Comparison of ENCODE assay signal across 9 cellular contexts in genomic region chr3:44974406-44974805, GRCh38. TPM values are rescaled to one million over a fixed set of nuclear protein-coding genes. Genes with fewer than 3 reads are reported as not detected.
DNase-seq lines count a peak whose midpoint lies in the region; ATAC-seq and TF ChIP-seq lines count a peak whose summit lies in the region.
"Had no signal": no experiment of that assay in that cellular context is flagged by ENCODE, and none has a peak within 500 bp of the region (broad histone marks: within the 10 kb centered on the region; RNA-seq: fewer than 3 reads in every experiment).

No MANE protein-coding gene starts in this region.

- no peak overlapping the region for H4K91ac ChIP-seq in IMR-90 (ENCODE audit: insufficient read depth, low read depth, low read length)

- CTCF ChIA-PET in IMR-90 (lab: Yijun Ruan, JAX), result interaction anchor here (0.9 kb wide), 1 partner anchor 10 kb away, joined by 3 read pairs; no protein-coding TSS in a partner anchor
- CTCF ChIA-PET in mammary epithelial cell (lab: Charles Lee; ENCODE audit: low non-redundant PET), result no interaction called here

- no peak overlapping the region for H4K5ac ChIP-seq in IMR-90 (ENCODE audit: low read depth, low read length)

- peak overlapping the region; percentile 17; the same call in 1 of the 2 replicates for H3K23ac ChIP-seq in IMR-90 (ENCODE audit: low read depth, low read length)

- ATAC-seq in IMR-90 (ENCODE audit: low read depth) (no peak), GM19328 (IDR thresholded peaks at IDR 0.05; ENCODE audit: unreplicated experiment) (no peak), HG02870 (IDR thresholded peaks at IDR 0.05; ENCODE audit: unreplicated experiment) (no peak)

- no peak overlapping the region for H2BK120ac ChIP-seq in IMR-90 (ENCODE audit: low read depth, low read length)

- H3K79me2 ChIP-seq in mammary epithelial cell (ENCODE audit: insufficient read depth, low read length), result peaks cover 99% of the 10 kb centered on the region

- 70% methylated on average over 3 of the region's 4 CpGs; no CpG with 5 or more reads in 1 of the 2 experiments for WGBS in IMR-90 (ENCODE audit: extremely low coverage in 2 of 2, insufficient read length in 1 of 2), 2 experiments
- WGBS in mammary epithelial cell (ENCODE audit: low coverage, missing lambda C conversion rate), result 38% methylated on average over 4 of the region's 4 CpGs

- TF ChIP-seq CTCF in AG09309 (IDR thresholded peaks at IDR 0.05; ENCODE audit: control insufficient read depth, insufficient read depth, low read depth, low read length, missing control alignments) (no peak), IMR-90 (conservative IDR thresholded peaks at IDR 0.05; ENCODE audit: low read depth, low read length) (no peak), mammary epithelial cell (conservative IDR thresholded peaks at IDR 0.05 in 1 of 2, IDR thresholded peaks at IDR 0.05 in 1 of 2; ENCODE audit: extremely low read depth in 1 of 2, insufficient read depth in 1 of 2, low read depth in 1 of 2, low read length in 2 of 2) (no peak)

- intact Hi-C loops in IMR-90 (cut with micrococcal nuclease) (no loop called here), mammary epithelial cell (cut with micrococcal nuclease) (no loop called here)

- DNase-seq in AG09309 (ENCODE audit: low read depth) (no peak), IMR-90 (no peak), mammary epithelial cell (no peak), NOMO-1 treated with DMSO at 0.1 percent for 48 hours (lab: John Stamatoyannopoulos, UW; ENCODE audit: unreplicated experiment) (no peak), glomerular visceral epithelial cell (ENCODE audit: extremely low spot score) (no peak)
- DNase-seq: left cardiac atrium had no signal

- H3K27ac ChIP-seq in IMR-90 (ENCODE audit: insufficient read depth, low read length), result no peak overlapping the region
- peak overlapping the region; percentile 85 for H3K27ac ChIP-seq in mammary epithelial cell (ENCODE audit: insufficient read depth, low read depth, low read length)
- peak overlapping the region; percentile 92 to 94 for H3K27ac ChIP-seq in mucosa of rectum (ENCODE audit: low read depth in 2 of 2, low read length in 2 of 2)

- H3K4me3 ChIP-seq in AG09309 (ENCODE audit: control insufficient read depth, low read depth, low read length) (peak overlapping the region; percentile 68), IMR-90 (ENCODE audit: insufficient read depth, low read depth, low read length) (no peak overlapping the region; the same call in 1 of the 2 replicates), mammary epithelial cell (replicated peaks in 1 of 3; ENCODE audit: insufficient read depth in 1 of 3, low read depth in 2 of 3, low read length in 3 of 3) (peak overlapping the region; percentile 64 to 99 (median 97)), mucosa of rectum (ENCODE audit: low read length in 2 of 2) (peak overlapping the region; percentile 95)

- H3K18ac ChIP-seq in IMR-90 (ENCODE audit: low read depth, low read length), result no peak overlapping the region

- H3K9me3 ChIP-seq in IMR-90 (ENCODE audit: control insufficient read depth, insufficient read depth, low read length), result no peaks in the 10 kb centered on the region
- H3K9me3 ChIP-seq in mammary epithelial cell (replicated peaks; ENCODE audit: insufficient read depth, low read length), result no peaks in the 10 kb centered on the region
- H3K9me3 ChIP-seq in mucosa of rectum (ENCODE audit: control insufficient read depth in 2 of 2, low read length in 2 of 2), result no peaks in the 10 kb centered on the region

- peak overlapping the region; percentile 71; the same call in 1 of the 2 replicates for H3K4me2 ChIP-seq in IMR-90 (ENCODE audit: low read depth, low read length)
- peak overlapping the region; percentile 96 for H3K4me2 ChIP-seq in mammary epithelial cell (ENCODE audit: insufficient read depth, low read depth, low read length)

- H2BK20ac ChIP-seq in IMR-90 (ENCODE audit: low read depth, low read length), result no peak overlapping the region

- dilution Hi-C loops in IMR-90 (cut with HindIII; ENCODE audit: low sequenced_read_pairs, unreplicated experiment), result no loop called here
- dilution Hi-C loops in mammary epithelial cell (cut with HindIII; ENCODE audit: low sequenced_read_pairs), result no loop called here

- BruUV-seq in IMR-90 (replicated peaks; lab: Mats Ljungman, UMichigan), result no TSS peak
- no TSS peak for BruUV-seq in mammary epithelial cell (replicated peaks; lab: Mats Ljungman, UMichigan)

- no peak overlapping the region for H4K8ac ChIP-seq in IMR-90 (ENCODE audit: low read depth in 2 of 2, low read length in 2 of 2)

- H3K36me3 ChIP-seq in IMR-90 (ENCODE audit: control insufficient read depth, insufficient read depth, low read length) (no peaks in the 10 kb centered on the region), mammary epithelial cell (ENCODE audit: insufficient read depth, low read length) (peaks cover 6% of the 10 kb centered on the region), mucosa of rectum (ENCODE audit: control insufficient read depth in 2 of 2, insufficient read depth in 2 of 2, low read length in 2 of 2) (no peaks in the 10 kb centered on the region)

- in situ Hi-C loops in IMR-90 (cut with MboI; ENCODE audit: low sequenced_read_pairs), result no loop called here
- in situ Hi-C loops in mammary epithelial cell (cut with MboI; ENCODE audit: low sequenced_read_pairs in 2 of 2), result no loop called here

- H3K27me3 ChIP-seq in IMR-90 (ENCODE audit: control insufficient read depth, insufficient read depth, low read length) (no peaks in the 10 kb centered on the region), mammary epithelial cell (ENCODE audit: insufficient read depth, low read length) (no peaks in the 10 kb centered on the region), mucosa of rectum (ENCODE audit: control insufficient read depth in 2 of 2, insufficient read depth in 2 of 2, low read length in 2 of 2) (no peaks in the 10 kb centered on the region)

- H2AFZ ChIP-seq in IMR-90 (replicated peaks; ENCODE audit: low read length, poor library complexity) (no peak overlapping the region), mammary epithelial cell (ENCODE audit: low read depth, low read length) (no peak overlapping the region)

- no peak overlapping the region for H2AK9ac ChIP-seq in IMR-90 (replicated peaks; ENCODE audit: low read depth, low read length, poor library complexity)

- H4K20me1 ChIP-seq in IMR-90 (ENCODE audit: insufficient read depth, low read length) (peaks cover 15% of the 10 kb centered on the region; the same call in 1 of the 2 replicates), mammary epithelial cell (ENCODE audit: insufficient read depth, low read length) (no peaks in the 10 kb centered on the region)

- H3K4ac ChIP-seq in IMR-90 (ENCODE audit: low read depth, low read length), result no peak overlapping the region

- no peak overlapping the region for H2BK15ac ChIP-seq in IMR-90 (ENCODE audit: low read depth, low read length)

- no peak overlapping the region for H3K56ac ChIP-seq in IMR-90 (ENCODE audit: extremely low read depth, insufficient read depth, low read length)

- no peak for TF ChIP-seq POLR2A in IMR-90 (IDR thresholded peaks at IDR 0.05; ENCODE audit: low read depth, low read length)

- 0 out of 2 replicates have a peak overlapping the region, but pooled peaks have one; percentile 52 for H3K9ac ChIP-seq in IMR-90 (ENCODE audit: low read depth, low read length)
- H3K9ac ChIP-seq in mammary epithelial cell (ENCODE audit: insufficient read depth, low read length), result peak overlapping the region; percentile 88
- H3K9ac ChIP-seq in mucosa of rectum (ENCODE audit: low read depth in 1 of 2, low read length in 2 of 2), result peak overlapping the region; percentile 89 to 96

- H2BK5ac ChIP-seq in IMR-90 (ENCODE audit: low read depth, low read length, poor library complexity, severe bottlenecking), result no peak overlapping the region

- peaks cover 4% of the 10 kb centered on the region for H3K9me1 ChIP-seq in IMR-90 (ENCODE audit: insufficient read depth, low read length)

- peak overlapping the region; percentile 59; the same call in 1 of the 2 replicates for H2AK5ac ChIP-seq in IMR-90 (ENCODE audit: low read depth, low read length)

- POLR2A ChIA-PET in IMR-90 (lab: Charles Lee; ENCODE audit: unreplicated experiment), result no interaction called here

- H3K14ac ChIP-seq in IMR-90 (replicated peaks; ENCODE audit: low read depth, low read length), result no peak overlapping the region; the same call in 1 of the 2 replicates

- peaks cover 49 to 87% of the 10 kb centered on the region in 2 experiments for H3K79me1 ChIP-seq in IMR-90 (ENCODE audit: low read depth in 1 of 2, low read length in 2 of 2)

- no peak for TF ChIP-seq RAD21 in IMR-90 (IDR thresholded peaks at IDR 0.05; ENCODE audit: low read length)

- H3K4me1 ChIP-seq in IMR-90 (ENCODE audit: control insufficient read depth, insufficient read depth, low read length), result peaks cover 7% of the 10 kb centered on the region
- peaks cover 38% of the 10 kb centered on the region for H3K4me1 ChIP-seq in mammary epithelial cell (ENCODE audit: insufficient read depth, low read length)
- peaks cover 34 to 46% of the 10 kb centered on the region in 2 donors for H3K4me1 ChIP-seq in mucosa of rectum (ENCODE audit: control insufficient read depth in 2 of 2, insufficient read depth in 2 of 2, low read length in 2 of 2)

TF ChIP-seq in IMR-90, 13 proteins besides CTCF, POLR2A, EP300 and RAD21:
- TF ChIP-seq CHD1 (IDR thresholded peaks at IDR 0.05; ENCODE audit: low read depth, low read length) (no peak), CEBPB (IDR thresholded peaks at IDR 0.05; ENCODE audit: low read depth, low read length) (no peak)

RNA-seq across cellular contexts. Expression of gene ZDHHC3, which starts 1.6 kb away (rescaled TPM):
- total RNA-seq in IMR-90 (2012; rRNA removed), result 57.2 and 57.7 TPM in 2 replicates
- polyA plus RNA-seq in IMR-90 (2012; rRNA removed), result 58.0 and 59.6 TPM in 2 replicates
- 36.8 and 44.6 TPM in 2 replicates for polyA plus RNA-seq in IMR-90 (2012; cell fraction: cytosol; rRNA removed)
- polyA plus RNA-seq in IMR-90 (2012; cell fraction: nucleus; rRNA removed; ENCODE audit: low replicate concordance), result 30.2 and 63.6 TPM in 2 replicates
- total RNA-seq in mammary epithelial cell, result 100 to 1,000 TPM in 1 of 2 donors, 10 to 100 TPM in 1; 85.7 to 106 TPM
- polyA plus RNA-seq in mammary epithelial cell, result 192 TPM
- polyA minus RNA-seq in mammary epithelial cell, result 314 TPM

RNA-seq across cellular contexts. Expression of gene EXOSC7, which starts 1.6 kb away (rescaled TPM):
- total RNA-seq in IMR-90 (2012; rRNA removed) (62.2 and 96.9 TPM in 2 replicates), mammary epithelial cell (10 to 100 TPM; 34.5 to 59.8 TPM)
- polyA plus RNA-seq in IMR-90 (2012; rRNA removed) (52.8 and 61.6 TPM in 2 replicates), mammary epithelial cell (93.4 TPM)
- polyA plus RNA-seq in IMR-90 (2012; cell fraction: cytosol; rRNA removed), result 39.4 and 46.8 TPM in 2 replicates
- 22.4 and 65.7 TPM in 2 replicates for polyA plus RNA-seq in IMR-90 (2012; cell fraction: nucleus; rRNA removed; ENCODE audit: low replicate concordance)
- 50.0 TPM for polyA minus RNA-seq in mammary epithelial cell

RNA-seq across cellular contexts. Expression of gene CLEC3B, which starts 51.7 kb away (rescaled TPM):
- total RNA-seq in IMR-90 (2012; rRNA removed) (1.9 and 3.6 TPM in 2 replicates), mammary epithelial cell (under 1 TPM in 1 of 2 donors, not detected in 1; 0.33 TPM)
- polyA plus RNA-seq in IMR-90 (2012; rRNA removed) (13.2 and 13.8 TPM in 2 replicates), mammary epithelial cell (0.11 TPM)
- polyA plus RNA-seq in IMR-90 (2012; cell fraction: cytosol; rRNA removed), result 20.2 and 52.4 TPM in 2 replicates
- polyA plus RNA-seq in IMR-90 (2012; cell fraction: nucleus; rRNA removed; ENCODE audit: low replicate concordance), result 7.8 and 10.6 TPM in 2 replicates
- not detected for polyA minus RNA-seq in mammary epithelial cell
